In genomic region chr17:36547776-36548175, GRCh38 we compare ENCODE assay signal across 1 cellular context.
TF ChIP-seq lines count a peak whose summit lies in the region.

No MANE protein-coding gene starts in this region.

TF ChIP-seq in HepG2, 621 proteins besides CTCF, POLR2A, EP300 and RAD21:
- no peak for TF ChIP-seq MXD3 (CRISPR knock-in tag; IDR thresholded peaks at IDR 0.05)
- TF ChIP-seq NFE2L2 (IDR thresholded peaks at IDR 0.05; ENCODE audit: low read length): peak; percentile 18; the same call in 1 of the 2 replicates
- TF ChIP-seq GLMP (CRISPR knock-in tag; IDR thresholded peaks at IDR 0.05; ENCODE audit: borderline replicate concordance): no peak
- TF ChIP-seq ZNF672 (CRISPR knock-in tag; IDR thresholded peaks at IDR 0.05): no peak
- no peak for TF ChIP-seq ZNF609 (CRISPR knock-in tag; IDR thresholded peaks at IDR 0.05; ENCODE audit: borderline replicate concordance)
- no peak for TF ChIP-seq ELF1 (CRISPR knock-in tag; IDR thresholded peaks at IDR 0.05)
- no peak for TF ChIP-seq MTF2 (CRISPR knock-in tag; IDR thresholded peaks at IDR 0.05; ENCODE audit: borderline replicate concordance)
- TF ChIP-seq ERF (CRISPR knock-in tag; IDR thresholded peaks at IDR 0.05): no peak
- no peak for TF ChIP-seq TCF7 (IDR thresholded peaks at IDR 0.05; ENCODE audit: low read depth)
